8 cellular contexts compared by ENCODE assay signal in the genomic region with DNA sequence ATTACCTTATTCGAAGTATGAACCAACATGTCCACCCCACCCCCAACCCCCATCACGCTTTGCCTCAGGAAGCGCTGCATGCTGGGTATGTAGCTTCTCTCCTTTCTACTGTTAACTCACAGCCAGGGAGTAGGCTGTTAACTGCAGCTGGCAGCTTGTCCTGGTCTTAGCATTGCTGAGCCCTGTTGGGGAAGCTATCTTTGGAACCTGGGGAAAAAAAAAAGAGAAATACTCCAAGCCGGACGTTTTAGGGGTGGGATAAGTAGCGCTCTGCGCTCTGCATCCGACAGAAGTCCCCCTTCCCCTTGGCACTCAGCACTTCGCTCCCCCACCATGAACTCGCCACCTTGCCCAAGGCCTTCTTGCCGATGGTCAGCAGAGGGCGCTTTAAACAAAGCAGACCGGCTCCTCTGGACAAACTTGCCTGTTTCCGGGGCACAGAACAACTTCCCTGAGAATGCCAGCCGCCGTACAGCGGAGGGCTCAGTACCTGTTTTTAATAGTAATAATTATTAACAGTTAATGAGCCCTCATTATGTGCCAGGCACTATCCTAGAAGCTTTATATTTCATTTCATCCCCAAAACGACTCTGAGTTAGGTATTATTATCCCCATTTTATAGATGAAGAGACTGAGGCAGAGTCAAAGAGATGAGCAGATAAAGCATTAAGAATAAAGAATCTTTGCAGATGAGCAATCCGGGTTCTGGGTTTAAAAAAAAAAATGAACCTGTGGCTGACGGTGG. TPM values are rescaled to one million over a fixed set of nuclear protein-coding genes. Genes with fewer than 3 reads are reported as not detected.
A peak's percentile ranks its signal among the peaks of the same experiment; 100 is the strongest.
DNase-seq lines count a peak whose midpoint lies in the region; ATAC-seq and TF ChIP-seq lines count a peak whose summit lies in the region.

No MANE protein-coding gene starts in this region.

- H3K9me3 ChIP-seq in left lung = no peaks in the 10 kb centered on the region

- H3K4me3 ChIP-seq in coronary artery = peak overlapping the region; percentile 19
- no peak overlapping the region for H3K4me3 ChIP-seq in left lung

- H3K36me3 ChIP-seq in left lung = peaks cover 0 to 17% of the 10 kb centered on the region in 2 donors

- CTCF ChIA-PET in activated CD4-positive, alpha-beta T cell treated with anti-CD3 and anti-CD28 coated beads for 36 hours (lab: Charles Lee) = interaction anchor here (0.6 to 4.4 kb wide), 25 partner anchors 9 to 612 kb away, joined by 3 to 48 read pairs (median 4); no protein-coding TSS in a partner anchor

- peaks cover 3% of the 10 kb centered on the region for H3K4me1 Mint-ChIP-seq in activated CD4-positive, alpha-beta T cell treated with anti-CD3 and anti-CD28 coated beads for 36 hours

- no peaks in the 10 kb centered on the region for H3K9me3 Mint-ChIP-seq in activated CD4-positive, alpha-beta T cell treated with anti-CD3 and anti-CD28 coated beads for 36 hours (ENCODE audit: low read depth)

- POLR2A ChIA-PET in activated CD4-positive, alpha-beta T cell treated with anti-CD3 and anti-CD28 coated beads for 36 hours (lab: Charles Lee) = no interaction called here

- TF ChIP-seq CTCF in coronary artery (IDR thresholded peaks at IDR 0.05) = peak; percentile 79
- peak; percentile 89 to 90 for TF ChIP-seq CTCF in left lung (IDR thresholded peaks at IDR 0.05)

- no peaks in the 10 kb centered on the region for H3K27me3 Mint-ChIP-seq in activated CD4-positive, alpha-beta T cell treated with anti-CD3 and anti-CD28 coated beads for 36 hours

- H3K27ac ChIP-seq in coronary artery (no peak overlapping the region), left lung (no peak overlapping the region)

- H3K36me3 Mint-ChIP-seq in activated CD4-positive, alpha-beta T cell treated with anti-CD3 and anti-CD28 coated beads for 36 hours (ENCODE audit: low read depth) = no peaks in the 10 kb centered on the region

- intact Hi-C loops in activated CD4-positive, alpha-beta T cell treated with anti-CD3 and anti-CD28 coated beads for 36 hours (cut with DNase I, micrococcal nuclease) = loop anchor here (1.0 to 5.0 kb wide), 6 partner anchors 79 to 564 kb away; a partner anchor contains a TSS
- intact Hi-C loops in left lung (cut with DNase I) = loop anchor here (2.0 to 5.0 kb wide), 2 partner anchors 79 to 80 kb away; no protein-coding TSS in a partner anchor

- DNase-seq in DMS53 (lab: John Stamatoyannopoulos, UW) = peak; percentile 93
- DNase-seq in NCI-H510A treated with DMSO at 0.1 percent for 48 hours (lab: John Stamatoyannopoulos, UW) = peak; percentile 96
- peak; percentile 86 for DNase-seq in activated CD4-positive, alpha-beta T cell treated with anti-CD3 and anti-CD28 coated beads for 36 hours
- DNase-seq in coronary artery (ENCODE audit: low spot score) = peak; percentile 84
- DNase-seq in left lung = peak in 1 of 2 donors; percentile 80
- peak; percentile 61 for DNase-seq in stimulated activated CD4-positive, alpha-beta T cell treated with anti-CD3 and anti-CD28 coated beads, Interleukin-2, amount 100 ng/mL, for 4 hours (ENCODE audit: low read depth)

- H3K4me1 ChIP-seq in left lung = peaks cover 0 to 3% of the 10 kb centered on the region in 2 donors

- peak; percentile 77 for ATAC-seq in HG03139 (IDR thresholded peaks at IDR 0.05; ENCODE audit: unreplicated experiment)
- peak; percentile 93 for ATAC-seq in activated CD4-positive, alpha-beta T cell treated with anti-CD3 and anti-CD28 coated beads for 36 hours
- ATAC-seq in left lung = peak; percentile 91
- no peak for ATAC-seq in GM18858 (IDR thresholded peaks at IDR 0.05; ENCODE audit: unreplicated experiment)

- no peak overlapping the region for H3K4me3 Mint-ChIP-seq in activated CD4-positive, alpha-beta T cell treated with anti-CD3 and anti-CD28 coated beads for 36 hours

- H3K27ac Mint-ChIP-seq in activated CD4-positive, alpha-beta T cell treated with anti-CD3 and anti-CD28 coated beads for 36 hours = no peak overlapping the region

- no peaks in the 10 kb centered on the region for H3K27me3 ChIP-seq in left lung

RNA-seq across cellular contexts. Expression of a gene that starts 35.2 kb away (rescaled TPM):
- total RNA-seq in activated CD4-positive, alpha-beta T cell treated with anti-CD3 and anti-CD28 coated beads for 36 hours = not detected
- total RNA-seq in left lung = 10 to 100 TPM; 25.9 to 45.9 TPM

RNA-seq across cellular contexts. Expression of a gene that starts 56.9 kb away (rescaled TPM):
- total RNA-seq in activated CD4-positive, alpha-beta T cell treated with anti-CD3 and anti-CD28 coated beads for 36 hours = 10 to 100 TPM; 11.1 to 13.8 TPM
- total RNA-seq in left lung = 10 to 100 TPM; 26.9 to 33.7 TPM

Comparison
In these comparisons a context has a peak if more than half of its experiments do, and no peak if none do; other contexts are left out.
1. RNA of a gene that starts 35.2 kb away (total RNA-seq): 25.9 to 45.9 TPM in left lung; not detected in activated CD4-positive, alpha-beta T cell treated with anti-CD3 and anti-CD28 coated beads for 36 hours; every median in the first group is over 10 times any median in the second.